ENCODE assay signal across 33 cellular contexts in genomic region chr7:139566736-139567646, GRCh38. TPM values are rescaled to one million over a fixed set of nuclear protein-coding genes. Genes with fewer than 3 reads are reported as not detected.
A peak's percentile ranks its signal among the peaks of the same experiment; 100 is the strongest.
DNase-seq lines count a peak whose midpoint lies in the region; ATAC-seq and TF ChIP-seq lines count a peak whose summit lies in the region.
"Had no signal": no experiment of that assay in that cellular context is flagged by ENCODE, and none has a peak within 500 bp of the region (broad histone marks: within the 10 kb centered on the region; RNA-seq: fewer than 3 reads in every experiment).

No MANE protein-coding gene starts in this region.

- no peak for ATAC-seq in activated T-helper 17 cell treated with anti-CD3 and anti-CD28 coated beads, Interleukin-2, amount 50 U/mL, for 72 hours (replicated peaks)
- no peak for ATAC-seq in HG03521 (IDR thresholded peaks at IDR 0.05; ENCODE audit: unreplicated experiment)
- no peak for ATAC-seq in GM21737 (IDR thresholded peaks at IDR 0.05; ENCODE audit: unreplicated experiment)
- no peak for ATAC-seq in activated T-cell treated with anti-CD3 and anti-CD28 coated beads, Interleukin-2, amount 50 U/mL, for 4 hours
- ATAC-seq: activated CD4-positive, CD25-positive, alpha-beta regulatory T cell treated with anti-CD3 and anti-CD28 coated beads, Interleukin-2, amount 50 U/mL, for 24 hours; activated CD8-positive, alpha-beta memory T cell treated with anti-CD3 and anti-CD28 coated beads, Interleukin-2, amount 10 ng/mL, durations not matched to agents 7 days and 5 days; gastroesophageal sphincter; PC-3 had no signal

- no peaks in the 10 kb centered on the region for H3K27me3 ChIP-seq in AG04450 (ENCODE audit: control insufficient read depth, insufficient read depth, low read length)
- H3K27me3 ChIP-seq: gastroesophageal sphincter, ovary had no signal

- peaks cover 9% of the 10 kb centered on the region for H3K36me3 Mint-ChIP-seq in activated T-helper 17 cell treated with anti-CD3 and anti-CD28 coated beads, Interleukin-2, amount 50 U/mL, for 72 hours (ENCODE audit: low read depth)
- peaks cover 18% of the 10 kb centered on the region for H3K36me3 Mint-ChIP-seq in activated T-cell treated with anti-CD3 and anti-CD28 coated beads, Interleukin-2, amount 50 U/mL, for 4 hours (ENCODE audit: insufficient read depth)
- H3K36me3 Mint-ChIP-seq: activated CD8-positive, alpha-beta memory T cell treated with anti-CD3 and anti-CD28 coated beads, Interleukin-2, amount 10 ng/mL, durations not matched to agents 7 days and 5 days had no signal

- peak overlapping the region; percentile 36 for H3K27ac Mint-ChIP-seq in activated T-helper 17 cell treated with anti-CD3 and anti-CD28 coated beads, Interleukin-2, amount 50 U/mL, for 72 hours
- H3K27ac Mint-ChIP-seq: activated CD8-positive, alpha-beta memory T cell treated with anti-CD3 and anti-CD28 coated beads, Interleukin-2, amount 10 ng/mL, durations not matched to agents 7 days and 5 days; activated naive CD4-positive, alpha-beta T cell treated with anti-CD3 and anti-CD28 coated beads, Interleukin-2, amount 50 U/mL, for 24 hours; stimulated activated naive CD8-positive, alpha-beta T cell treated with anti-CD3 and anti-CD28 coated beads, Interleukin-15, Interleukin-2, amounts not matched to agents 100 ng/mL and 50 ng/mL, for 24 hours had no signal

- H3K27ac ChIP-seq in AG04450 (ENCODE audit: low read depth, low read length), result peak overlapping the region; percentile 11
- H3K27ac ChIP-seq: gastroesophageal sphincter, ovary, skin epidermis, thoracic aorta had no signal

- no peak for TF ChIP-seq CTCF in AG04450 (IDR thresholded peaks at IDR 0.05; ENCODE audit: low read depth, low read length)

- H3K4me3 ChIP-seq in AG04450 (ENCODE audit: low read depth, low read length), result no peak overlapping the region
- H3K4me3 ChIP-seq: gastroesophageal sphincter, lung, ovary, skin epidermis, thoracic aorta had no signal

- no peaks in the 10 kb centered on the region for H3K27me3 Mint-ChIP-seq in activated T-helper 17 cell treated with anti-CD3 and anti-CD28 coated beads, Interleukin-2, amount 50 U/mL, for 72 hours
- no peaks in the 10 kb centered on the region for H3K27me3 Mint-ChIP-seq in activated T-cell treated with anti-CD3 and anti-CD28 coated beads, Interleukin-2, amount 50 U/mL, for 4 hours (ENCODE audit: low read depth)
- H3K27me3 Mint-ChIP-seq: activated CD8-positive, alpha-beta memory T cell treated with anti-CD3 and anti-CD28 coated beads, Interleukin-2, amount 10 ng/mL, durations not matched to agents 7 days and 5 days; activated naive CD4-positive, alpha-beta T cell treated with anti-CD3 and anti-CD28 coated beads, Interleukin-2, amount 50 U/mL, for 24 hours; brain; stimulated activated naive CD8-positive, alpha-beta T cell treated with anti-CD3 and anti-CD28 coated beads, Interleukin-15, Interleukin-2, amounts not matched to agents 100 ng/mL and 50 ng/mL, for 24 hours had no signal

- DNase-seq in AG04450 (ENCODE audit: low read depth, low spot score), result no peak
- DNase-seq in ELF-1 (ENCODE audit: low read depth, low spot score), result peak; percentile 44
- peak; percentile 57 for DNase-seq in mesenteric fat pad (ENCODE audit: low spot score)
- no peak for DNase-seq in COLO668 (lab: John Stamatoyannopoulos, UW; ENCODE audit: unreplicated experiment)
- no peak for DNase-seq in activated T-cell treated with anti-CD3 and anti-CD28 coated beads, Interleukin-2, amount 50 U/mL, for 4 hours
- DNase-seq: activated CD4-positive, alpha-beta T cell treated with anti-CD3 and anti-CD28 coated beads, Interleukin-2, amount 50 U/mL, for 4 hours; activated CD8-positive, alpha-beta memory T cell treated with anti-CD3 and anti-CD28 coated beads, Interleukin-2, amount 10 ng/mL, durations not matched to agents 7 days and 5 days; amniotic stem cell; KBM-7; NCI-H1092 treated with DMSO at 0.1 percent for 48 hours; NCI-H1930; NCI-H524 treated with DMSO at 0.1 percent for 48 hours; ovary; PC-3; SK-N-SH; T-helper 2 cell had no signal

- CTCF ChIA-PET in AG04450 (lab: Charles Lee), result interaction anchor here (1.2 kb wide), 1 partner anchor 35 kb away, joined by 3 read pairs; no protein-coding TSS in a partner anchor

- H3K9me3 Mint-ChIP-seq in activated T-helper 17 cell treated with anti-CD3 and anti-CD28 coated beads, Interleukin-2, amount 50 U/mL, for 72 hours, result no peaks in the 10 kb centered on the region
- no peaks in the 10 kb centered on the region for H3K9me3 Mint-ChIP-seq in activated T-cell treated with anti-CD3 and anti-CD28 coated beads, Interleukin-2, amount 50 U/mL, for 4 hours
- H3K9me3 Mint-ChIP-seq: activated naive CD4-positive, alpha-beta T cell treated with anti-CD3 and anti-CD28 coated beads, Interleukin-2, amount 50 U/mL, for 24 hours; nephron; stimulated activated naive CD8-positive, alpha-beta T cell treated with anti-CD3 and anti-CD28 coated beads, Interleukin-15, Interleukin-2, amounts not matched to agents 100 ng/mL and 50 ng/mL, for 24 hours had no signal

- peaks cover 18% of the 10 kb centered on the region for H3K4me1 Mint-ChIP-seq in activated T-helper 17 cell treated with anti-CD3 and anti-CD28 coated beads, Interleukin-2, amount 50 U/mL, for 72 hours
- H3K4me1 Mint-ChIP-seq in activated T-cell treated with anti-CD3 and anti-CD28 coated beads, Interleukin-2, amount 50 U/mL, for 4 hours (ENCODE audit: low read depth), result peaks cover 14% of the 10 kb centered on the region
- H3K4me1 Mint-ChIP-seq: activated CD8-positive, alpha-beta memory T cell treated with anti-CD3 and anti-CD28 coated beads, Interleukin-2, amount 10 ng/mL, durations not matched to agents 7 days and 5 days; brain had no signal

- POLR2A ChIA-PET in AG04450 (lab: Yijun Ruan, JAX), result no interaction called here

- H3K4me3 Mint-ChIP-seq in activated T-helper 17 cell treated with anti-CD3 and anti-CD28 coated beads, Interleukin-2, amount 50 U/mL, for 72 hours, result no peak overlapping the region
- no peak overlapping the region for H3K4me3 Mint-ChIP-seq in activated T-cell treated with anti-CD3 and anti-CD28 coated beads, Interleukin-2, amount 50 U/mL, for 4 hours
- H3K4me3 Mint-ChIP-seq: activated CD8-positive, alpha-beta memory T cell treated with anti-CD3 and anti-CD28 coated beads, Interleukin-2, amount 10 ng/mL, durations not matched to agents 7 days and 5 days; activated naive CD4-positive, alpha-beta T cell treated with anti-CD3 and anti-CD28 coated beads, Interleukin-2, amount 50 U/mL, for 24 hours; brain; nephron; stimulated activated naive CD8-positive, alpha-beta T cell treated with anti-CD3 and anti-CD28 coated beads, Interleukin-15, Interleukin-2, amounts not matched to agents 100 ng/mL and 50 ng/mL, for 24 hours had no signal

- H3K9me3 ChIP-seq in AG04450 (ENCODE audit: control insufficient read depth, insufficient read depth, low read length), result no peaks in the 10 kb centered on the region
- H3K9me3 ChIP-seq: gastroesophageal sphincter, ovary, SK-N-SH, thoracic aorta had no signal

RNA-seq across cellular contexts. Expression of gene CLEC2L, which starts 43.5 kb away (rescaled TPM):
- polyA plus RNA-seq in AG04450 (2011; rRNA removed), result not detected in 2 replicates
- not detected in 2 replicates for polyA minus RNA-seq in AG04450 (2011; rRNA and poly(A)+ RNA removed)
- total RNA-seq in activated T-helper 17 cell treated with anti-CD3 and anti-CD28 coated beads, Interleukin-2, amount 50 U/mL, for 72 hours, result not detected
- total RNA-seq in mesenteric fat pad, result not detected
- not detected for total RNA-seq in activated T-cell treated with anti-CD3 and anti-CD28 coated beads, Interleukin-2, amount 50 U/mL, for 4 hours
- total RNA-seq: A673; activated CD8-positive, alpha-beta memory T cell treated with anti-CD3 and anti-CD28 coated beads, Interleukin-2, amount 10 ng/mL, durations not matched to agents 7 days and 5 days; endothelial cell of umbilical vein; lung; M059J; mucosa of gallbladder; PC-3; renal cortical epithelial cell; thoracic aorta had no signal
- polyA plus RNA-seq: endothelial cell of umbilical vein, SK-N-SH had no signal

Comparison
In these comparisons a context has a peak if more than half of its experiments do, and no peak if none do; other contexts are left out.
1. DNase-seq: peak in ELF-1 (single experiment) and mesenteric fat pad (single experiment); none in AG04450 (single experiment), COLO668 (single experiment) and activated T-cell treated with anti-CD3 and anti-CD28 coated beads, Interleukin-2, amount 50 U/mL, for 4 hours (single experiment).